ENCODE assay signal across 23 cellular contexts in the genomic region with DNA sequence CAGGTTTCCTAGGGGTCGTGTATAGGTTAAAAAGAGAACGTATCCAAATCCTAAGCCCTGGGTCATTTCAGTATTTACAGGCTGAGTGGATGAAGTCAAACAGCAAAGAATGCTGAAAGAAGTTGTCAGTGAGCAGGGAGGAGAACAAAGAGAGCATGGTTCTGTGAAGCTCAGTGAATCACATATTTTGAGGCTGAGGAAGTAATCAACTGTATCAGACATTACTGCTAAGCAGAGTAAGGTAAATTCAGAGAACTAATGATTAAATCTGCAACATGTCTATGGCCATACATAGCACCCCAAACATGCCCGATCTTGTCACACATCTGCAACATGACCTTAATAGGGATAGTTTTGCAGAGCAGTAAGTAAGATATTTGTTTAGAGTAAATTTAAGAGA.
"Had no signal": no experiment of that assay in that cellular context is flagged by ENCODE, and none has a peak within 500 bp of the region (broad histone marks: within the 10 kb centered on the region; RNA-seq: fewer than 3 reads in every experiment).

No MANE protein-coding gene starts in this region.

- ATAC-seq: gastroesophageal sphincter; heart left ventricle; left lung; naive thymus-derived CD8-positive, alpha-beta T cell; sciatic nerve; stimulated activated effector memory CD8-positive, alpha-beta T cell treated with anti-CD3 and anti-CD28 coated beads, Interleukin-12 subunit alpha, Interleukin-12 subunit beta, amount 100 ng/mL, for 72 hours; stimulated activated naive CD8-positive, alpha-beta T cell treated with anti-CD3 and anti-CD28 coated beads, Interleukin-15, amount 100 ng/mL, for 72 hours; T-helper 17 cell had no signal

- H3K4me3 Mint-ChIP-seq: activated CD4-positive, alpha-beta memory T cell treated with anti-CD3 and anti-CD28 coated beads for 36 hours; activated naive CD4-positive, alpha-beta T cell treated with anti-CD3 and anti-CD28 coated beads for 36 hours; activated naive CD8-positive, alpha-beta T cell treated with anti-CD3 and anti-CD28 coated beads, Interleukin-2, amount 10 ng/mL, durations not matched to agents 7 days and 5 days; naive thymus-derived CD8-positive, alpha-beta T cell; stimulated activated effector memory CD8-positive, alpha-beta T cell treated with anti-CD3 and anti-CD28 coated beads, Interleukin-12 subunit alpha, Interleukin-12 subunit beta, amount 100 ng/mL, for 72 hours; stimulated activated naive CD8-positive, alpha-beta T cell treated with anti-CD3 and anti-CD28 coated beads, Interleukin-15, amount 100 ng/mL, for 72 hours; T-helper 17 cell had no signal

- H3K9me3 ChIP-seq: gastroesophageal sphincter, heart left ventricle, left lung, tibial artery had no signal

- H3K27me3 ChIP-seq: gastroesophageal sphincter, heart left ventricle, left lung, tibial artery had no signal

- H3K27ac Mint-ChIP-seq: activated CD4-positive, alpha-beta memory T cell treated with anti-CD3 and anti-CD28 coated beads for 36 hours; activated naive CD4-positive, alpha-beta T cell treated with anti-CD3 and anti-CD28 coated beads for 36 hours; activated naive CD8-positive, alpha-beta T cell treated with anti-CD3 and anti-CD28 coated beads, Interleukin-2, amount 10 ng/mL, durations not matched to agents 7 days and 5 days; stimulated activated effector memory CD8-positive, alpha-beta T cell treated with anti-CD3 and anti-CD28 coated beads, Interleukin-12 subunit alpha, Interleukin-12 subunit beta, amount 100 ng/mL, for 72 hours; stimulated activated naive CD8-positive, alpha-beta T cell treated with anti-CD3 and anti-CD28 coated beads, Interleukin-15, amount 100 ng/mL, for 72 hours; T-helper 17 cell had no signal

- H3K4me1 ChIP-seq: gastroesophageal sphincter, heart left ventricle, left lung, tibial artery had no signal

- DNase-seq: activated CD4-positive, alpha-beta memory T cell treated with anti-CD3 and anti-CD28 coated beads for 36 hours; activated CD4-positive, alpha-beta T cell treated with anti-CD3 and anti-CD28 coated beads for 48 hours; activated CD4-positive, CD25-positive, alpha-beta regulatory T cell; activated effector memory CD4-positive, alpha-beta T cell treated with Interleukin-2 at 50 U/mL for 16 hours; activated naive CD4-positive, alpha-beta T cell treated with anti-CD3 and anti-CD28 coated beads for 36 hours; activated naive CD8-positive, alpha-beta T cell treated with anti-CD3 and anti-CD28 coated beads, Interleukin-2, amount 10 ng/mL, durations not matched to agents 7 days and 5 days; activated T-cell treated with anti-CD3 and anti-CD28 coated beads, Interleukin-2, amount 50 U/mL, for 48 hours; amniotic stem cell; effector CD4-positive, alpha-beta T cell; heart left ventricle; left lung; naive thymus-derived CD8-positive, alpha-beta T cell; nucleus accumbens; small intestine; stimulated activated CD4-positive, alpha-beta T cell treated with anti-CD3 and anti-CD28 coated beads, Interleukin-2, amount 100 ng/mL, for 24 hours; stimulated activated naive CD8-positive, alpha-beta T cell treated with anti-CD3 and anti-CD28 coated beads, Interleukin-15, amount 100 ng/mL, for 72 hours; SW 1271; T-helper 17 cell; tibial artery had no signal

- H3K36me3 Mint-ChIP-seq: activated CD4-positive, alpha-beta memory T cell treated with anti-CD3 and anti-CD28 coated beads for 36 hours; activated naive CD8-positive, alpha-beta T cell treated with anti-CD3 and anti-CD28 coated beads, Interleukin-2, amount 10 ng/mL, durations not matched to agents 7 days and 5 days; naive thymus-derived CD8-positive, alpha-beta T cell; stimulated activated effector memory CD8-positive, alpha-beta T cell treated with anti-CD3 and anti-CD28 coated beads, Interleukin-12 subunit alpha, Interleukin-12 subunit beta, amount 100 ng/mL, for 72 hours had no signal

- H3K4me1 Mint-ChIP-seq: activated naive CD8-positive, alpha-beta T cell treated with anti-CD3 and anti-CD28 coated beads, Interleukin-2, amount 10 ng/mL, durations not matched to agents 7 days and 5 days; naive thymus-derived CD8-positive, alpha-beta T cell; stimulated activated effector memory CD8-positive, alpha-beta T cell treated with anti-CD3 and anti-CD28 coated beads, Interleukin-12 subunit alpha, Interleukin-12 subunit beta, amount 100 ng/mL, for 72 hours; stimulated activated naive CD8-positive, alpha-beta T cell treated with anti-CD3 and anti-CD28 coated beads, Interleukin-15, amount 100 ng/mL, for 72 hours; T-helper 17 cell had no signal

- H3K27ac ChIP-seq: gastroesophageal sphincter, heart left ventricle, left lung, tibial artery had no signal

- H3K27me3 Mint-ChIP-seq: activated CD4-positive, alpha-beta memory T cell treated with anti-CD3 and anti-CD28 coated beads for 36 hours; activated naive CD8-positive, alpha-beta T cell treated with anti-CD3 and anti-CD28 coated beads, Interleukin-2, amount 10 ng/mL, durations not matched to agents 7 days and 5 days; stimulated activated naive CD8-positive, alpha-beta T cell treated with anti-CD3 and anti-CD28 coated beads, Interleukin-15, amount 100 ng/mL, for 72 hours; T-helper 17 cell had no signal

- H3K36me3 ChIP-seq: gastroesophageal sphincter, heart left ventricle, left lung, tibial artery had no signal

- H3K4me3 ChIP-seq: gastroesophageal sphincter, heart left ventricle, left lung, lung, tibial artery had no signal
